Comparison of ENCODE assay signal across 15 cellular contexts in genomic region chr21:42222386-42222785, GRCh38. TPM values are rescaled to one million over a fixed set of nuclear protein-coding genes. Genes with fewer than 3 reads are reported as not detected.
DNase-seq lines count a peak whose midpoint lies in the region; ATAC-seq and TF ChIP-seq lines count a peak whose summit lies in the region.
"Had no signal": no experiment of that assay in that cellular context is flagged by ENCODE, and none has a peak within 500 bp of the region (broad histone marks: within the 10 kb centered on the region; RNA-seq: fewer than 3 reads in every experiment).

No MANE protein-coding gene starts in this region.

- H3K4me3 ChIP-seq in OCI-LY1 (ENCODE audit: low read depth, low read length, poor library complexity, severe bottlenecking) (no peak overlapping the region), lung (no peak overlapping the region), stomach smooth muscle (ENCODE audit: low read length in 2 of 2) (peak overlapping the region; percentile 28 to 52)
- H3K4me3 ChIP-seq: PC-9, right lobe of liver had no signal

- H3K79me2 ChIP-seq in OCI-LY1 (ENCODE audit: insufficient read depth, low read length), result no peaks in the 10 kb centered on the region

- H3K27ac ChIP-seq in OCI-LY1 (ENCODE audit: low read depth, low read length, poor library complexity, severe bottlenecking) (peak overlapping the region; percentile 54), caudate nucleus (ENCODE audit: low read depth, low read length) (peak overlapping the region; percentile 31), lung (ENCODE audit: low read depth in 1 of 2, low read length in 1 of 2) (peak overlapping the region; percentile 26 to 73), stomach smooth muscle (ENCODE audit: low read length) (peak overlapping the region; percentile 62)
- H3K27ac ChIP-seq: neutrophil, PC-9, right lobe of liver had no signal

- H3K4me2 ChIP-seq in OCI-LY1 (ENCODE audit: low read length), result peak overlapping the region; percentile 35; the same call in 1 of the 2 replicates
- H3K4me2 ChIP-seq: PC-9 had no signal

- H3K36me3 ChIP-seq in OCI-LY1 (ENCODE audit: insufficient read depth, low read length) (no peaks in the 10 kb centered on the region), lung (ENCODE audit: control insufficient read depth in 2 of 2, insufficient read depth in 2 of 2, low read length in 2 of 2) (peaks cover 0 to 3% of the 10 kb centered on the region in 2 donors), stomach smooth muscle (ENCODE audit: control insufficient read depth in 2 of 2, insufficient read depth in 2 of 2, low read length in 2 of 2) (peaks cover 0 to 2% of the 10 kb centered on the region in 2 donors)
- H3K36me3 ChIP-seq: right lobe of liver had no signal

- H2AFZ ChIP-seq in OCI-LY1 (ENCODE audit: low read length), result no peak overlapping the region
- H2AFZ ChIP-seq: PC-9 had no signal

- ATAC-seq in lung (ENCODE audit: insufficient read depth, low FRiP score), result no peak
- no peak for ATAC-seq in HG03139 (IDR thresholded peaks at IDR 0.05; ENCODE audit: unreplicated experiment)
- ATAC-seq: right lobe of liver had no signal

- 45 to 70% methylated on average over 6 of the region's 6 CpGs for WGBS in lung, 2 donors

- no peak for TF ChIP-seq CTCF in OCI-LY1 (IDR thresholded peaks at IDR 0.05; ENCODE audit: low read length)
- no peak for TF ChIP-seq CTCF in lung (IDR thresholded peaks at IDR 0.05; ENCODE audit: control extremely low read depth, extremely low read depth)

- H3K9me3 ChIP-seq in OCI-LY1 (ENCODE audit: low read length) (no peaks in the 10 kb centered on the region), lung (ENCODE audit: control insufficient read depth in 2 of 2, insufficient read depth in 1 of 2, low read length in 1 of 2) (no peaks in the 10 kb centered on the region), stomach smooth muscle (ENCODE audit: control insufficient read depth in 2 of 2, low read length in 2 of 2) (no peaks in the 10 kb centered on the region)
- H3K9me3 ChIP-seq: neutrophil, right lobe of liver had no signal

- no peaks in the 10 kb centered on the region for H3K9me2 ChIP-seq in OCI-LY1 (ENCODE audit: low read depth, low read length)

- 0 out of 2 replicates have a peak, but pooled peaks cover 4% of the 10 kb centered on the region for H3F3A ChIP-seq in OCI-LY1 (ENCODE audit: insufficient read depth, low read length)

- H3K27me3 ChIP-seq in OCI-LY1 (ENCODE audit: insufficient read depth, low read length), result no peaks in the 10 kb centered on the region
- H3K27me3 ChIP-seq in lung (ENCODE audit: control insufficient read depth, insufficient read depth), result no peaks in the 10 kb centered on the region
- no peaks in the 10 kb centered on the region for H3K27me3 ChIP-seq in stomach smooth muscle (ENCODE audit: control insufficient read depth in 1 of 2, insufficient read depth in 2 of 2, low read length in 2 of 2)
- H3K27me3 ChIP-seq: right lobe of liver had no signal

- H3K4me1 ChIP-seq in OCI-LY1 (ENCODE audit: insufficient read depth, low read length, severe bottlenecking), result peaks cover 72% of the 10 kb centered on the region
- H3K4me1 ChIP-seq in lung (ENCODE audit: control insufficient read depth in 2 of 2, insufficient read depth in 2 of 2, low read length in 2 of 2), result peaks cover 5 to 10% of the 10 kb centered on the region in 2 donors
- H3K4me1 ChIP-seq in stomach smooth muscle (ENCODE audit: control insufficient read depth, insufficient read depth, low read length), result peaks cover 37% of the 10 kb centered on the region

- H3K9ac ChIP-seq in OCI-LY1 (ENCODE audit: low read length), result no peak overlapping the region; the same call in 1 of the 2 replicates
- peak overlapping the region; percentile 13 to 47 for H3K9ac ChIP-seq in stomach smooth muscle (ENCODE audit: low read length in 2 of 2)

- H4K20me1 ChIP-seq in OCI-LY1 (ENCODE audit: insufficient read depth, low read length), result no peaks in the 10 kb centered on the region

- DNase-seq in caudate nucleus (lab: John Stamatoyannopoulos, UW) (no peak), lung (ENCODE audit: low spot score) (no peak), NCI-H510A treated with DMSO at 0.1 percent for 48 hours (lab: John Stamatoyannopoulos, UW) (no peak), C1 segment of cervical spinal cord (lab: John Stamatoyannopoulos, UW) (no peak), anterior cingulate cortex (lab: John Stamatoyannopoulos, UW) (no peak)
- DNase-seq: effector CD8-positive, alpha-beta T cell; KG1; NCI-H1092 treated with DMSO at 0.1 percent for 48 hours; NCI-H2081; PC-9 had no signal

RNA-seq across cellular contexts. Expression of gene ABCG1, which starts 3.4 kb away (rescaled TPM):
- total RNA-seq in lung, result 10 to 100 TPM; 36.4 to 65.0 TPM
- polyA plus RNA-seq in lung, result 10 to 100 TPM; 11.5 to 33.5 TPM

Comparison
In these comparisons a context has a peak if more than half of its experiments do, and no peak if none do; other contexts are left out.
1. H3K4me3 ChIP-seq: peak in stomach smooth muscle (2 of 2); none in OCI-LY1 (single experiment) and lung (single experiment).
2. Peak in every context shown above with its lines, with median percentiles within 50 percentile points of each other: H3K27ac ChIP-seq.